In the genomic region with DNA sequence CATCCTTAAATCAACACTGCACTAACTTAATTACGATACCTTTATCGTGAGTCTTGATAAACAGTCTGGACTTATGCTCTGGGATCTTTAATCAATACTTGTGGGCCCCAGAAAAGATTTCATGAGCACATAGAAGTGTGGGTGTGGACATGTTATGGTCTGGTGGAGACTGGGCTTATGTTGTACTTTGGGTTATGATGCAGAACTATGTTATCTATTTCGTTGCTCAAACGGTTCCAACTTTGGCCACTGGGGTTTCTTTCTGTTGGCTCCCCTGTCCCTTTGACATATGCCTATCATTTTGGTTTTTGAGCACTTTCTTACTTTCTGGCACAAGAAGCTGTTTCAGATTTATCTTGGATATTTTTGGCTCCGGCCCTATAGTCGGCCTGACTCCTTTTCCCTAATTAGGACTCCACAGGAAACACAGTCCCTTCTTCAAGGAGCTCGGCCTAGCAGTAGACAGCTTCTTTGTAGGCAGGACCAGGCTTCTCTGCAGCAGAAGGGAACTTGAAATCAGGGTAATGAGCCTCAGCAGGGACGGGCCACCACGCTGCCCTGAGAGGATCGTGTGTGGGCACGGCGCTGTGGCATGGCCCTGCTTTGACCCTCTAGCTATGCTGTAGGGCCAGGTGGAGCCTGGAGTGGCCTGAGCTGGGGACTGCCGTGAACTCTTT, we compare ENCODE assay signal across 1 cellular context.
TF ChIP-seq lines count a peak whose summit lies in the region.

No MANE protein-coding gene starts in this region.

TF ChIP-seq in H1, 55 proteins besides CTCF, POLR2A, EP300 and RAD21 (continued from another document):
- TF ChIP-seq PHF8 (conservative IDR thresholded peaks at IDR 0.05; ENCODE audit: low read depth, low read length) (no peak), SIN3A (conservative IDR thresholded peaks at IDR 0.05 in 1 of 2, IDR thresholded peaks at IDR 0.05 in 1 of 2; ENCODE audit: low read depth in 1 of 2, low read length in 2 of 2) (no peak), HDAC2 (IDR thresholded peaks at IDR 0.05; ENCODE audit: borderline replicate concordance in 1 of 2, low read depth in 2 of 2, low read length in 2 of 2) (no peak), NANOG (IDR thresholded peaks at IDR 0.05; ENCODE audit: insufficient read depth, low read depth, low read length, poor library complexity, severe bottlenecking) (no peak), KDM5A (IDR thresholded peaks at IDR 0.05; ENCODE audit: low read length) (no peak), RNF2 (IDR thresholded peaks at IDR 0.05; ENCODE audit: borderline replicate concordance, low read depth, low read length, missing control alignments, poor library complexity, severe bottlenecking) (no peak), CTBP2 (IDR thresholded peaks at IDR 0.05; ENCODE audit: borderline replicate concordance, insufficient read depth, insufficient read length, low read length) (no peak), CREB1 (IDR thresholded peaks at IDR 0.05) (no peak), CHD2 (IDR thresholded peaks at IDR 0.05; ENCODE audit: low read length) (no peak), RFX5 (IDR thresholded peaks at IDR 0.05; ENCODE audit: borderline replicate concordance, low read depth, low read length) (no peak), ZNF274 (IDR thresholded peaks at IDR 0.05; ENCODE audit: borderline replicate concordance, extremely low read depth, low read length) (no peak), SIRT6 (IDR thresholded peaks at IDR 0.05; ENCODE audit: low read length) (no peak), JUND (IDR thresholded peaks at IDR 0.05; ENCODE audit: low read length) (no peak), CHD1 (IDR thresholded peaks at IDR 0.05; ENCODE audit: low read depth, low read length) (no peak), SRF (IDR thresholded peaks at IDR 0.05; ENCODE audit: low read depth, low read length) (no peak), SP1 (IDR thresholded peaks at IDR 0.05; ENCODE audit: low read depth, low read length) (no peak)
